ENCODE assay signal across 1 cellular context in the genomic region with DNA sequence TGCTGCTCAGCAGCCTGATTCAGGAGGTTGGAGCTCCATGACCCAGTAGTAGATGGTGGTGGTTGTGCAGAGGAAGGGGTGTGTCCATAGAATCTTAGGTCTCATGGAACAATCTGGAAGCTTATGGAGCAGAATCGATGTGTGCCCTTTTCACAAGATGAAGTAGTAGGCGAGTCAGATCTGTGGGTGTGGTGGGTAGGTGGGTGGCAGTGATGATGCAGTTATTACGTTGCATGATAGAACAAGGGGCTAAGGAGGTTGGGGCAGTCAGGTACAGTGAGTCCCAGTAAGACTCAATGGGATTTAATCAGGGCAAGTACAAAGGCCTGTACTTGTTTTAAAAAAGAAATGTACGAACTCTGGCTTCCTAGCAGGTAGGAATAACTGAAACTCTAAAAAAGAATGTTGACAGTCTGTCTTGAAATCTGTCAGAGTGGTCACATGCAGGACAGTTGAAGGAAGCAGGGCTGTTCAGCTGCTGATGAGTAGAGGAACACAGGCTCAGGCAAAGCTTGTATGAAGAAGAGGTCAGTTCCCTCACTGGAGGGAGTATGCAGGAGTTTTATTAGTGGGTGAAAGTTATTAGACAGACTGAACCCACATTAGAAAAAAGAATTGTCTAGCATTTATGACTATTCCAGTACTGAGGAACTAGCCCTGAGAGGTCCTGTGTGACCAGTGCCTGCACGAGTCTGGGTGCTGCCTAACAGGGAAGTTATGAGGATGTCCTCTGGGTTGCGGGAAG.
TF ChIP-seq lines count a peak whose summit lies in the region.

No MANE protein-coding gene starts in this region.

TF ChIP-seq in HepG2, 621 proteins besides CTCF, POLR2A, EP300 and RAD21:
- TF ChIP-seq, protein P1, sequence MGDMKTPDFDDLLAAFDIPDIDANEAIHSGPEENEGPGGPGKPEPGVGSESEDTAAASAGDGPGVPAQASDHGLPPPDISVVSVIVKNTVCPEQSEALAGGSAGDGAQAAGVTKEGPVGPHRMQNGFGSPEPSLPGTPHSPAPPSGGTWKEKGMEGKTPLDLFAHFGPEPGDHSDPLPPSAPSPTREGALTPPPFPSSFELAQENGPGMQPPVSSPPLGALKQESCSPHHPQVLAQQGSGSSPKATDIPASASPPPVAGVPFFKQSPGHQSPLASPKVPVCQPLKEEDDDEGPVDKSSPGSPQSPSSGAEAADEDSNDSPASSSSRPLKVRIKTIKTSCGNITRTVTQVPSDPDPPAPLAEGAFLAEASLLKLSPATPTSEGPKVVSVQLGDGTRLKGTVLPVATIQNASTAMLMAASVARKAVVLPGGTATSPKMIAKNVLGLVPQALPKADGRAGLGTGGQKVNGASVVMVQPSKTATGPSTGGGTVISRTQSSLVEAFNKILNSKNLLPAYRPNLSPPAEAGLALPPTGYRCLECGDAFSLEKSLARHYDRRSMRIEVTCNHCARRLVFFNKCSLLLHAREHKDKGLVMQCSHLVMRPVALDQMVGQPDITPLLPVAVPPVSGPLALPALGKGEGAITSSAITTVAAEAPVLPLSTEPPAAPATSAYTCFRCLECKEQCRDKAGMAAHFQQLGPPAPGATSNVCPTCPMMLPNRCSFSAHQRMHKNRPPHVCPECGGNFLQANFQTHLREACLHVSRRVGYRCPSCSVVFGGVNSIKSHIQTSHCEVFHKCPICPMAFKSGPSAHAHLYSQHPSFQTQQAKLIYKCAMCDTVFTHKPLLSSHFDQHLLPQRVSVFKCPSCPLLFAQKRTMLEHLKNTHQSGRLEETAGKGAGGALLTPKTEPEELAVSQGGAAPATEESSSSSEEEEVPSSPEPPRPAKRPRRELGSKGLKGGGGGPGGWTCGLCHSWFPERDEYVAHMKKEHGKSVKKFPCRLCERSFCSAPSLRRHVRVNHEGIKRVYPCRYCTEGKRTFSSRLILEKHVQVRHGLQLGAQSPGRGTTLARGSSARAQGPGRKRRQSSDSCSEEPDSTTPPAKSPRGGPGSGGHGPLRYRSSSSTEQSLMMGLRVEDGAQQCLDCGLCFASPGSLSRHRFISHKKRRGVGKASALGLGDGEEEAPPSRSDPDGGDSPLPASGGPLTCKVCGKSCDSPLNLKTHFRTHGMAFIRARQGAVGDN (CRISPR knock-in tag; IDR thresholded peaks at IDR 0.05), result no peak
